ENCODE assay signal across 19 cellular contexts in the genomic region with DNA sequence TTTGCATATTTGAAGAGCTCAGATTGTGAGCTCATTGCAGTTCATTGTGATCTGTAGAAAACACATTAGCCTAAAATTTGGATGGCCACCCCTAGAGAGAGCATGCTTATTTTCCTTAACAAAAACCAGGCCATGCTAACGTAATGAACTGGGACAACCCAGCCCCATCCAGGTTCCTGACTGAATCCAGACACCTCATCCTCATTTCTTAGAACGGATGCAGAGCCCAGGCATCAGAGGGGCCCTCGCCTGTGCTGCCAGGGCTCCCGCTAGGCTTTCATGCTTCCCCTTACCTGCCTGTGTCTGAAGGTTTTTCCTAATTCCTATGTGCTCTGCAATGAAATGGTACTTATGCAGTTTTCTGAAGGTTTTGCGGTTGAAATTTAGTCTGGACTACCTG.
DNase-seq lines count a peak whose midpoint lies in the region; ATAC-seq and TF ChIP-seq lines count a peak whose summit lies in the region.
"Had no signal": no experiment of that assay in that cellular context is flagged by ENCODE, and none has a peak within 500 bp of the region (broad histone marks: within the 10 kb centered on the region; RNA-seq: fewer than 3 reads in every experiment).

No MANE protein-coding gene starts in this region.

- H3K4me1 ChIP-seq in SK-N-SH (ENCODE audit: control insufficient read depth in 1 of 2, insufficient read depth in 2 of 2, low read depth in 1 of 2, low read length in 1 of 2): peaks cover 0 to 2% of the 10 kb centered on the region in 2 experiments; a peak in 1 of 4 replicates
- H3K4me1 ChIP-seq: Caco-2 had no signal

- no peak overlapping the region for H3K9ac ChIP-seq in SK-N-SH
- H3K9ac ChIP-seq: GM23248 had no signal

- WGBS in SK-N-SH (ENCODE audit: low lambda C conversion rate): 75% methylated on average over 5 of the region's 5 CpGs

- POLR2A ChIA-PET in SK-N-SH (lab: Yijun Ruan, JAX): no interaction called here

- H4K20me1 ChIP-seq in SK-N-SH (ENCODE audit: insufficient read depth): no peaks in the 10 kb centered on the region

- H3K79me2 ChIP-seq in SK-N-SH (ENCODE audit: insufficient read depth): no peaks in the 10 kb centered on the region

- no peaks in the 10 kb centered on the region for H3K9me3 ChIP-seq in SK-N-SH
- H3K9me3 ChIP-seq: Caco-2 had no signal

- no peaks in the 10 kb centered on the region for H3F3A ChIP-seq in SK-N-SH (replicated peaks; ENCODE audit: insufficient read depth)

- H3K36me3 ChIP-seq in SK-N-SH (replicated peaks in 1 of 2; ENCODE audit: control insufficient read depth in 1 of 2, insufficient read depth in 2 of 2, low read length in 1 of 2): peaks cover 0 to 5% of the 10 kb centered on the region in 2 experiments

- H3K4me3 ChIP-seq in SK-N-SH (ENCODE audit: low read depth in 2 of 2, low read length in 1 of 2): no peak overlapping the region
- H3K4me3 ChIP-seq: GM23248 had no signal

- TF ChIP-seq CTCF in SK-N-SH (IDR thresholded peaks at IDR 0.05): no peak

- H3K4me2 ChIP-seq in SK-N-SH: no peak overlapping the region

- CTCF ChIA-PET in SK-N-SH (lab: Yijun Ruan, JAX): interaction anchor here (0.7 to 1.0 kb wide), 2 partner anchors 10 to 50 kb away, joined by 3 to 4 read pairs; no protein-coding TSS in a partner anchor

- DNase-seq in SK-N-SH (no peak), SK-N-DZ (ENCODE audit: low spot score) (peak; percentile 87), iPS-NIHi7 (ENCODE audit: extremely low spot score) (peak; percentile 16), HT-29 (ENCODE audit: low spot score) (no peak), DMS153 (lab: John Stamatoyannopoulos, UW) (no peak)
- DNase-seq: ACHN; AML-193; C1 segment of cervical spinal cord; Caco-2; CD4-positive, alpha-beta memory T cell; DMS 273 treated with DMSO at 0.1 percent for 48 hours; DMS53; DMS79 treated with DMSO at 0.1 percent for 48 hours; GM23248; H9 had no signal

- no peak for TF ChIP-seq EP300 in SK-N-SH (IDR thresholded peaks at IDR 0.05; ENCODE audit: borderline replicate concordance in 1 of 2, low read depth in 1 of 2, low read length in 1 of 2)

- H3K27me3 ChIP-seq in SK-N-SH (ENCODE audit: insufficient read depth): no peaks in the 10 kb centered on the region

- ATAC-seq in SK-N-SH treated with all-trans-retinoic acid at 6 μM for 48 hours (peak; percentile 39; the same call in 2 of the 3 replicates), HG03354 (IDR thresholded peaks at IDR 0.05; ENCODE audit: poor library complexity, severe bottlenecking, unreplicated experiment) (no peak)
- ATAC-seq: HCT116 had no signal

- no peak overlapping the region for H3K27ac ChIP-seq in SK-N-SH (ENCODE audit: low read depth in 2 of 2, low read length in 1 of 2)
- H3K27ac ChIP-seq: 22Rv1, GM23248 had no signal

- H2AFZ ChIP-seq in SK-N-SH (ENCODE audit: low read depth): no peak overlapping the region
- H2AFZ ChIP-seq: GM23248 had no signal

- no peak for TF ChIP-seq RAD21 in SK-N-SH (IDR thresholded peaks at IDR 0.05; ENCODE audit: low read length)

- H3K9me2 ChIP-seq in SK-N-SH: no peaks in the 10 kb centered on the region

TF ChIP-seq in SK-N-SH treated with all-trans-retinoic acid at 6 μM for 48 hours, 23 proteins besides CTCF, POLR2A, EP300 and RAD21:
- TF ChIP-seq, protein P1, sequence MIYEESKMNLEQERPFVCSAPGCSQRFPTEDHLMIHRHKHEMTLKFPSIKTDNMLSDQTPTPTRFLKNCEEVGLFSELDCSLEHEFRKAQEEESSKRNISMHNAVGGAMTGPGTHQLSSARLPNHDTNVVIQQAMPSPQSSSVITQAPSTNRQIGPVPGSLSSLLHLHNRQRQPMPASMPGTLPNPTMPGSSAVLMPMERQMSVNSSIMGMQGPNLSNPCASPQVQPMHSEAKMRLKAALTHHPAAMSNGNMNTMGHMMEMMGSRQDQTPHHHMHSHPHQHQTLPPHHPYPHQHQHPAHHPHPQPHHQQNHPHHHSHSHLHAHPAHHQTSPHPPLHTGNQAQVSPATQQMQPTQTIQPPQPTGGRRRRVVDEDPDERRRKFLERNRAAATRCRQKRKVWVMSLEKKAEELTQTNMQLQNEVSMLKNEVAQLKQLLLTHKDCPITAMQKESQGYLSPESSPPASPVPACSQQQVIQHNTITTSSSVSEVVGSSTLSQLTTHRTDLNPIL (CRISPR knock-in tag; IDR thresholded peaks at IDR 0.05; ENCODE audit: low read depth): no peak
- TF ChIP-seq ZFP3 (CRISPR knock-in tag; IDR thresholded peaks at IDR 0.05): no peak
- TF ChIP-seq ZFP30 (CRISPR knock-in tag; IDR thresholded peaks at IDR 0.05): no peak
- no peak for TF ChIP-seq ZNF70 (CRISPR knock-in tag; IDR thresholded peaks at IDR 0.05)

TF ChIP-seq in SK-N-SH, 30 proteins besides CTCF, POLR2A, EP300 and RAD21:
- no peak for TF ChIP-seq RCOR1 (IDR thresholded peaks at IDR 0.05; ENCODE audit: low read length)
- TF ChIP-seq FOXM1 (IDR thresholded peaks at IDR 0.05; ENCODE audit: low read depth): no peak
- no peak for TF ChIP-seq EZH2phosphoT487 (IDR thresholded peaks at IDR 0.05; ENCODE audit: borderline replicate concordance, low read depth)
- TF ChIP-seq YY1 (IDR thresholded peaks at IDR 0.05; ENCODE audit: low read depth): no peak
- TF ChIP-seq ELF1 (IDR thresholded peaks at IDR 0.05): no peak
- no peak for TF ChIP-seq GATA2 (CRISPR knock-in tag; IDR thresholded peaks at IDR 0.05)
- no peak for TF ChIP-seq FOSL2 (IDR thresholded peaks at IDR 0.05; ENCODE audit: borderline replicate concordance, low read depth)
- TF ChIP-seq, protein P2, sequence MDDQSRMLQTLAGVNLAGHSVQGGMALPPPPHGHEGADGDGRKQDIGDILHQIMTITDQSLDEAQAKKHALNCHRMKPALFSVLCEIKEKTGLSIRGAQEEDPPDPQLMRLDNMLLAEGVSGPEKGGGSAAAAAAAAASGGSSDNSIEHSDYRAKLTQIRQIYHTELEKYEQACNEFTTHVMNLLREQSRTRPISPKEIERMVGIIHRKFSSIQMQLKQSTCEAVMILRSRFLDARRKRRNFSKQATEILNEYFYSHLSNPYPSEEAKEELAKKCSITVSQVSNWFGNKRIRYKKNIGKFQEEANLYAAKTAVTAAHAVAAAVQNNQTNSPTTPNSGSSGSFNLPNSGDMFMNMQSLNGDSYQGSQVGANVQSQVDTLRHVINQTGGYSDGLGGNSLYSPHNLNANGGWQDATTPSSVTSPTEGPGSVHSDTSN (IDR thresholded peaks at IDR 0.05): no peak
- no peak for TF ChIP-seq FOXJ3 (CRISPR knock-in tag; IDR thresholded peaks at IDR 0.05)
- TF ChIP-seq, protein P3, sequence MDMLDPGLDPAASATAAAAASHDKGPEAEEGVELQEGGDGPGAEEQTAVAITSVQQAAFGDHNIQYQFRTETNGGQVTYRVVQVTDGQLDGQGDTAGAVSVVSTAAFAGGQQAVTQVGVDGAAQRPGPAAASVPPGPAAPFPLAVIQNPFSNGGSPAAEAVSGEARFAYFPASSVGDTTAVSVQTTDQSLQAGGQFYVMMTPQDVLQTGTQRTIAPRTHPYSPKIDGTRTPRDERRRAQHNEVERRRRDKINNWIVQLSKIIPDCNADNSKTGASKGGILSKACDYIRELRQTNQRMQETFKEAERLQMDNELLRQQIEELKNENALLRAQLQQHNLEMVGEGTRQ (IDR thresholded peaks at IDR 0.05; ENCODE audit: borderline replicate concordance, low read depth, low read length): no peak
- TF ChIP-seq, protein P4, sequence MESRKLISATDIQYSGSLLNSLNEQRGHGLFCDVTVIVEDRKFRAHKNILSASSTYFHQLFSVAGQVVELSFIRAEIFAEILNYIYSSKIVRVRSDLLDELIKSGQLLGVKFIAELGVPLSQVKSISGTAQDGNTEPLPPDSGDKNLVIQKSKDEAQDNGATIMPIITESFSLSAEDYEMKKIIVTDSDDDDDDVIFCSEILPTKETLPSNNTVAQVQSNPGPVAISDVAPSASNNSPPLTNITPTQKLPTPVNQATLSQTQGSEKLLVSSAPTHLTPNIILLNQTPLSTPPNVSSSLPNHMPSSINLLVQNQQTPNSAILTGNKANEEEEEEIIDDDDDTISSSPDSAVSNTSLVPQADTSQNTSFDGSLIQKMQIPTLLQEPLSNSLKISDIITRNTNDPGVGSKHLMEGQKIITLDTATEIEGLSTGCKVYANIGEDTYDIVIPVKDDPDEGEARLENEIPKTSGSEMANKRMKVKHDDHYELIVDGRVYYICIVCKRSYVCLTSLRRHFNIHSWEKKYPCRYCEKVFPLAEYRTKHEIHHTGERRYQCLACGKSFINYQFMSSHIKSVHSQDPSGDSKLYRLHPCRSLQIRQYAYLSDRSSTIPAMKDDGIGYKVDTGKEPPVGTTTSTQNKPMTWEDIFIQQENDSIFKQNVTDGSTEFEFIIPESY (IDR thresholded peaks at IDR 0.05; ENCODE audit: borderline replicate concordance, low read depth): no peak
- no peak for TF ChIP-seq POLR2AphosphoS5 (IDR thresholded peaks at IDR 0.05; ENCODE audit: low read depth, low read length)
- TF ChIP-seq MXI1 (IDR thresholded peaks at IDR 0.05; ENCODE audit: low read depth, low read length): no peak
- TF ChIP-seq, protein P5, sequence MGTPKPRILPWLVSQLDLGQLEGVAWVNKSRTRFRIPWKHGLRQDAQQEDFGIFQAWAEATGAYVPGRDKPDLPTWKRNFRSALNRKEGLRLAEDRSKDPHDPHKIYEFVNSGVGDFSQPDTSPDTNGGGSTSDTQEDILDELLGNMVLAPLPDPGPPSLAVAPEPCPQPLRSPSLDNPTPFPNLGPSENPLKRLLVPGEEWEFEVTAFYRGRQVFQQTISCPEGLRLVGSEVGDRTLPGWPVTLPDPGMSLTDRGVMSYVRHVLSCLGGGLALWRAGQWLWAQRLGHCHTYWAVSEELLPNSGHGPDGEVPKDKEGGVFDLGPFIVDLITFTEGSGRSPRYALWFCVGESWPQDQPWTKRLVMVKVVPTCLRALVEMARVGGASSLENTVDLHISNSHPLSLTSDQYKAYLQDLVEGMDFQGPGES (IDR thresholded peaks at IDR 0.05; ENCODE audit: low read depth, low read length): no peak
- no peak for TF ChIP-seq TCF12 (IDR thresholded peaks at IDR 0.05)
- no peak for TF ChIP-seq NFIC (IDR thresholded peaks at IDR 0.05; ENCODE audit: borderline replicate concordance)
- no peak for TF ChIP-seq GABPA (IDR thresholded peaks at IDR 0.05; ENCODE audit: low read depth)
- TF ChIP-seq RFX5 (IDR thresholded peaks at IDR 0.05; ENCODE audit: low read length): no peak
- TF ChIP-seq JUND (IDR thresholded peaks at IDR 0.05): no peak
- TF ChIP-seq NRF1 (IDR thresholded peaks at IDR 0.05; ENCODE audit: low read depth, low read length): no peak
TF ChIP-seq in SK-N-SH: peak in this region for 0.

Comparison
In these comparisons a context has a peak if more than half of its experiments do, and no peak if none do; other contexts are left out.
1. DNase-seq: peak in SK-N-DZ (single experiment) and iPS-NIHi7 (single experiment); none in SK-N-SH (single experiment), HT-29 (single experiment) and DMS153 (single experiment).